ENCODE assay signal across 10 cellular contexts in the genomic region with DNA sequence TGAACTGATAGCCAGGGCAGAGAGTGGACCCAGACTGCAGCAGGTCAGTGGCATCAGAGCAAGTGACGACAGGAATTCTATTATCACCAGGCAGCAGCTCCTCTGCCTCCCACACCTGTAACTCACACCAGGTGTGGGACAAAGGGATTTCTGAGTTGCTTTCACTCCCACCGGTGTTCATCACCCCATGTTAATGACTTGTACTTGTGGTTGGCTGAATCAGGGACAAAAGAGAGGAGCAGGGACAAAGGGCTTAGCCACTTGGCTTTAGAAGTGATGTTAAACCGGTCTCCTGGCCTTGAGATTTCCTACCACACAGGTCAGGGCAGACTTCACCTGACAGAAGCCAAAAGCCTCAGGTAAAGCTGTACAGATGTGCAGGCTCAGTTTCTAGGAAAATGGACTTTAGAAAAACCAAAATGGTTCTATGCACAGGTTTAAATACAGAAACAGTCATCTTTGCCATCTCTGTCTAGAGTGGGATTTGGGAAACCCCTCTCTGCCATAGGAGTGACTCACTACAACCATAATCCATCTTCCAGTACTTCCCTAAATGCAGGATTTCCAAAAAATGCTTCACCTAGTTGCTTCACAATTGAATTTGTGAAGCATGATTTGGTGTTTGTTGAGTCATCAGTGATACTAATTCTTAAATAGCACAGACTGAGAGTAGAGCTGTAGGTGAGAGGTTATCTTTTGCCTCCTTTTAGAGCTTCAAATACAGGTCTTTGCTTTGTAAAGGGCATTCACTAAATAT.
DNase-seq lines count a peak whose midpoint lies in the region; ATAC-seq, FAIRE-seq and TF ChIP-seq lines count a peak whose summit lies in the region.
"Had no signal": no experiment of that assay in that cellular context is flagged by ENCODE, and none has a peak within 500 bp of the region (broad histone marks: within the 10 kb centered on the region; RNA-seq: fewer than 3 reads in every experiment).

No MANE protein-coding gene starts in this region.

- peak overlapping the region; percentile 98 for H3K27ac Mint-ChIP-seq in Calu3 (ENCODE audit: unreplicated experiment)

- dilution Hi-C loops in mammary epithelial cell (cut with HindIII; ENCODE audit: low sequenced_read_pairs), result loop anchor here (5.0 kb wide), 1 partner anchor 57 kb away; no protein-coding TSS in a partner anchor

- peaks cover 22% of the 10 kb centered on the region for H3K36me3 Mint-ChIP-seq in Calu3 (ENCODE audit: insufficient read depth, unreplicated experiment)

- DNase-seq in Calu3, result no peak
- DNase-seq in Karpas-422, result no peak
- peak; percentile 87 for DNase-seq in mammary epithelial cell
- DNase-seq in omental fat pad (ENCODE audit: low spot score), result no peak
- no peak for DNase-seq in stimulated activated CD4-positive, alpha-beta T cell treated with anti-CD3 and anti-CD28 coated beads, Interleukin-12 subunit alpha, Interleukin-12 subunit beta, amount 100 ng/mL, for 4 hours
- no peak for DNase-seq in small intestine
- DNase-seq: left cardiac atrium had no signal

- H3K4me2 ChIP-seq in Karpas-422 (ENCODE audit: low read depth, low read length, poor library complexity, severe bottlenecking), result peak overlapping the region; percentile 64
- H3K4me2 ChIP-seq in mammary epithelial cell (ENCODE audit: insufficient read depth, low read depth, low read length), result no peak overlapping the region

- H3K9me3 Mint-ChIP-seq in Calu3 (ENCODE audit: low read depth, unreplicated experiment), result no peaks in the 10 kb centered on the region

- 31% methylated on average over 2 of the region's 3 CpGs for WGBS in mammary epithelial cell (ENCODE audit: low coverage, missing lambda C conversion rate)
- 50 to 71% (median 57%) methylated on average over 3 of the region's 3 CpGs for WGBS in small intestine, 3 donors

- H3K9me3 ChIP-seq in Karpas-422 (ENCODE audit: low read length) (no peaks in the 10 kb centered on the region), mammary epithelial cell (replicated peaks; ENCODE audit: insufficient read depth, low read length) (no peaks in the 10 kb centered on the region), small intestine (ENCODE audit: control insufficient read depth, low read depth) (no peaks in the 10 kb centered on the region)

- H3K4me3 Mint-ChIP-seq in Calu3 (ENCODE audit: low read depth, unreplicated experiment), result peak overlapping the region; percentile 16

- peaks cover 62% of the 10 kb centered on the region for H3K4me1 Mint-ChIP-seq in Calu3 (ENCODE audit: low read depth, unreplicated experiment)

- peak; percentile 77 for ATAC-seq in omental fat pad (ENCODE audit: low FRiP score)
- no peak for ATAC-seq in GM18858 (IDR thresholded peaks at IDR 0.05; ENCODE audit: unreplicated experiment)
- no peak for ATAC-seq in GM18511 (IDR thresholded peaks at IDR 0.05; ENCODE audit: unreplicated experiment)
- ATAC-seq: Panc1 had no signal

- CTCF ChIA-PET in Calu3 (lab: Charles Lee) (interaction anchor here (1.3 to 3.8 kb wide), 2 partner anchors 45 to 74 kb away, joined by 5 to 21 read pairs; no protein-coding TSS in a partner anchor), mammary epithelial cell (lab: Charles Lee; ENCODE audit: low non-redundant PET) (no interaction called here)

- no peaks in the 10 kb centered on the region for H3K9me2 ChIP-seq in Karpas-422 (replicated peaks; ENCODE audit: insufficient read depth, low read length)

- H4K20me1 ChIP-seq in Karpas-422 (ENCODE audit: insufficient read depth, low read depth, low read length), result no peaks in the 10 kb centered on the region
- no peaks in the 10 kb centered on the region for H4K20me1 ChIP-seq in mammary epithelial cell (ENCODE audit: insufficient read depth, low read length)

- H3K79me2 ChIP-seq in Karpas-422 (ENCODE audit: low read length), result no peaks in the 10 kb centered on the region
- no peaks in the 10 kb centered on the region for H3K79me2 ChIP-seq in mammary epithelial cell (ENCODE audit: insufficient read depth, low read length)

- H2AFZ ChIP-seq in Karpas-422 (ENCODE audit: low read length) (peak overlapping the region; percentile 73; the same call in 1 of the 2 replicates), mammary epithelial cell (ENCODE audit: low read depth, low read length) (no peak overlapping the region)

- H3K27ac ChIP-seq in Karpas-422 (ENCODE audit: low read length) (peak overlapping the region; percentile 85; the same call in 1 of the 2 replicates), mammary epithelial cell (ENCODE audit: insufficient read depth, low read depth, low read length) (peak overlapping the region; percentile 18), small intestine (ENCODE audit: low read depth in 1 of 2, low read length in 1 of 2) (peak overlapping the region in 1 of 2 donors; percentile 96)

- no peak overlapping the region for H3K4me3 ChIP-seq in Karpas-422 (ENCODE audit: low read length)
- no peak overlapping the region for H3K4me3 ChIP-seq in mammary epithelial cell (replicated peaks in 1 of 3; ENCODE audit: insufficient read depth in 1 of 3, low read depth in 2 of 3, low read length in 3 of 3)
- no peak overlapping the region for H3K4me3 ChIP-seq in small intestine (ENCODE audit: low read depth in 1 of 2, low read length in 2 of 2)

- TF ChIP-seq CTCF in Calu3 (IDR thresholded peaks at IDR 0.05; ENCODE audit: unreplicated experiment) (no peak), mammary epithelial cell (conservative IDR thresholded peaks at IDR 0.05 in 1 of 2, IDR thresholded peaks at IDR 0.05 in 1 of 2; ENCODE audit: extremely low read depth in 1 of 2, insufficient read depth in 1 of 2, low read depth in 1 of 2, low read length in 2 of 2) (no peak), omental fat pad (IDR thresholded peaks at IDR 0.05) (no peak)

- H3K9ac ChIP-seq in Karpas-422 (ENCODE audit: low read length), result peak overlapping the region; percentile 52; the same call in 1 of the 2 replicates
- no peak overlapping the region for H3K9ac ChIP-seq in mammary epithelial cell (ENCODE audit: insufficient read depth, low read length)

- no peaks in the 10 kb centered on the region for H3K27me3 Mint-ChIP-seq in Calu3 (ENCODE audit: unreplicated experiment)

- BruUV-seq in Calu3 (replicated peaks; lab: Mats Ljungman, UMichigan), result no TSS peak
- no TSS peak for BruUV-seq in mammary epithelial cell (replicated peaks; lab: Mats Ljungman, UMichigan)

- H3K4me1 ChIP-seq in Karpas-422 (ENCODE audit: low read length), result peaks cover 46% of the 10 kb centered on the region
- peaks cover 48% of the 10 kb centered on the region for H3K4me1 ChIP-seq in mammary epithelial cell (ENCODE audit: insufficient read depth, low read length)
- H3K4me1 ChIP-seq in small intestine (ENCODE audit: control insufficient read depth in 2 of 2, insufficient read depth in 1 of 2, low read depth in 1 of 2, low read length in 1 of 2), result peaks cover 0 to 25% of the 10 kb centered on the region in 2 donors

- H3K27me3 ChIP-seq in Karpas-422 (ENCODE audit: low read length) (no peaks in the 10 kb centered on the region), mammary epithelial cell (ENCODE audit: insufficient read depth, low read length) (no peaks in the 10 kb centered on the region), small intestine (ENCODE audit: control insufficient read depth in 2 of 2, insufficient read depth in 2 of 2, low read length in 2 of 2) (no peaks in the 10 kb centered on the region)

- in situ Hi-C loops in mammary epithelial cell (cut with MboI; ENCODE audit: low sequenced_read_pairs in 2 of 2), result no loop called here

- H3K36me3 ChIP-seq in Karpas-422 (ENCODE audit: insufficient read depth, low read length), result no peaks in the 10 kb centered on the region
- no peaks in the 10 kb centered on the region for H3K36me3 ChIP-seq in mammary epithelial cell (ENCODE audit: insufficient read depth, low read length)
- no peaks in the 10 kb centered on the region for H3K36me3 ChIP-seq in small intestine (ENCODE audit: control insufficient read depth in 2 of 2, insufficient read depth in 2 of 2, low read length in 2 of 2)

- no peak for FAIRE-seq in small intestine (lab: Jason Lieb, UNC)

- intact Hi-C loops in Calu3 (cut with micrococcal nuclease; ENCODE audit: unreplicated experiment), result no loop called here
- intact Hi-C loops in mammary epithelial cell (cut with micrococcal nuclease), result loop anchor here (5.0 kb wide), 1 partner anchor 32 kb away; no protein-coding TSS in a partner anchor
